Comparison of ENCODE assay signal across 1 cellular context in genomic region chr5:132426525-132427138, GRCh38.
TF ChIP-seq lines count a peak whose summit lies in the region.

No MANE protein-coding gene starts in this region.

TF ChIP-seq in K562, 482 proteins besides CTCF, POLR2A, EP300 and RAD21 (continued from another document and continues in another):
- TF ChIP-seq GABPB1 (CRISPR knock-in tag; IDR thresholded peaks at IDR 0.05) (peak; percentile 81), BMI1 (IDR thresholded peaks at IDR 0.05; ENCODE audit: low read length) (peak; percentile 28; the same call in 1 of the 2 replicates), MBD2 (IDR thresholded peaks at IDR 0.05; ENCODE audit: borderline replicate concordance, low read depth) (peak; percentile 57; the same call in 1 of the 2 replicates), ZNF589 (CRISPR knock-in tag; IDR thresholded peaks at IDR 0.05; ENCODE audit: low read depth) (peak; percentile 95), ETV5 (CRISPR knock-in tag; IDR thresholded peaks at IDR 0.05; ENCODE audit: low read depth) (peak; percentile 91), TRIM24 (IDR thresholded peaks at IDR 0.05) (peak; percentile 92 to 93), HLTF (IDR thresholded peaks at IDR 0.05) (peak; percentile 86; the same call in 1 of the 2 replicates), L3MBTL2 (IDR thresholded peaks at IDR 0.05) (peak; percentile 96), PHF8 (IDR thresholded peaks at IDR 0.05; ENCODE audit: borderline replicate concordance, low read length) (peak; percentile 34; the same call in 1 of the 2 replicates), KDM4B (IDR thresholded peaks at IDR 0.05; ENCODE audit: borderline replicate concordance in 2 of 2, low read depth in 1 of 2) (0 out of 4 replicates have a peak, but pooled peaks of 1 of the 2 experiments have one; percentile 28), MAFK (IDR thresholded peaks at IDR 0.05; ENCODE audit: low read length) (peak; percentile 84), SRF (CRISPR knock-in tag; IDR thresholded peaks at IDR 0.05) (peak in 1 of 2 experiments; percentile 71; a peak in 2 of 4 replicates), CTCFL (IDR thresholded peaks at IDR 0.05; ENCODE audit: borderline replicate concordance, insufficient read depth, low read depth, low read length, poor library complexity, severe bottlenecking) (no peak), EP400 (IDR thresholded peaks at IDR 0.05) (peak; percentile 50), TCF15 (CRISPR knock-in tag; IDR thresholded peaks at IDR 0.05) (0 out of 2 replicates have a peak, but pooled peaks have one; percentile 4), TFAP4 (CRISPR knock-in tag; IDR thresholded peaks at IDR 0.05; ENCODE audit: borderline replicate concordance) (peak; percentile 99), SMARCC2 (IDR thresholded peaks at IDR 0.05; ENCODE audit: low read depth) (peak; percentile 84), FOXP1 (CRISPR knock-in tag; IDR thresholded peaks at IDR 0.05) (peak; percentile 95), FOXJ2 (tag; IDR thresholded peaks at IDR 0.05) (peak; percentile 99), MLLT1 (IDR thresholded peaks at IDR 0.05) (peak in 1 of 2 experiments; percentile 67; a peak in 1 of 4 replicates), PREB (CRISPR knock-in tag; IDR thresholded peaks at IDR 0.05) (no peak), ZNF165 (CRISPR knock-in tag; IDR thresholded peaks at IDR 0.05; ENCODE audit: borderline replicate concordance) (no peak), TEAD1 (CRISPR knock-in tag; IDR thresholded peaks at IDR 0.05) (peak; percentile 78 to 89), MAX (CRISPR knock-in tag; IDR thresholded peaks at IDR 0.05) (peak; percentile 96), MITF (IDR thresholded peaks at IDR 0.05) (peak; percentile 36; the same call in 1 of the 2 replicates), GATAD2A (IDR thresholded peaks at IDR 0.05) (0 out of 2 replicates have a peak, but pooled peaks have one; percentile 64), ATF7 (IDR thresholded peaks at IDR 0.05) (peak; percentile 77; the same call in 1 of the 2 replicates), TAF9B (IDR thresholded peaks at IDR 0.05; ENCODE audit: partially characterized antibody) (peak; percentile 39), KDM1A (IDR thresholded peaks at IDR 0.05) (peak; percentile 89 to 91), CEBPB (tag; IDR thresholded peaks at IDR 0.05) (peak; percentile 94), ZNF280B (CRISPR knock-in tag; IDR thresholded peaks at IDR 0.05) (no peak), PML (IDR thresholded peaks at IDR 0.05; ENCODE audit: low read length) (peak; percentile 73; the same call in 1 of the 2 replicates), ZFPM2 (CRISPR knock-in tag; IDR thresholded peaks at IDR 0.05) (no peak), ETV6 (IDR thresholded peaks at IDR 0.05; ENCODE audit: borderline replicate concordance in 1 of 2, low read depth in 2 of 2, low read length in 1 of 2) (0 out of 4 replicates have a peak, but pooled peaks of 1 of the 2 experiments have one; percentile 64), ETV6 (CRISPR knock-in tag; IDR thresholded peaks at IDR 0.05; ENCODE audit: borderline replicate concordance) (no peak), GTF2A2 (tag; IDR thresholded peaks at IDR 0.05) (no peak), ZFX (CRISPR knock-in tag; IDR thresholded peaks at IDR 0.05) (peak; percentile 52), DMBX1 (CRISPR knock-in tag; IDR thresholded peaks at IDR 0.05; ENCODE audit: borderline replicate concordance) (peak; percentile 97), SMAD4 (CRISPR knock-in tag; conservative IDR thresholded peaks at IDR 0.05) (peak; percentile 97), ETS1 (conservative IDR thresholded peaks at IDR 0.05; ENCODE audit: control insufficient read depth, low read depth, low read length) (peak; percentile 85), MYC (IDR thresholded peaks at IDR 0.05; ENCODE audit: low read depth, low read length) (peak; percentile 66; the same call in 1 of the 2 replicates), MYC (CRISPR knock-in tag; IDR thresholded peaks at IDR 0.05; ENCODE audit: borderline replicate concordance, low read depth) (no peak), ZNF175 (CRISPR knock-in tag; IDR thresholded peaks at IDR 0.05; ENCODE audit: low read depth) (peak; percentile 86; the same call in 1 of the 2 replicates), AFF1 (IDR thresholded peaks at IDR 0.05; ENCODE audit: low read depth in 1 of 2, partially characterized antibody in 2 of 2) (peak in 1 of 2 experiments; percentile 68)
